ENCODE assay signal across 8 cellular contexts in genomic region chr16:85017151-85017550, GRCh38. TPM values are rescaled to one million over a fixed set of nuclear protein-coding genes. Genes with fewer than 3 reads are reported as not detected.
DNase-seq lines count a peak whose midpoint lies in the region; ATAC-seq and TF ChIP-seq lines count a peak whose summit lies in the region.
"Had no signal": no experiment of that assay in that cellular context is flagged by ENCODE, and none has a peak within 500 bp of the region (broad histone marks: within the 10 kb centered on the region; RNA-seq: fewer than 3 reads in every experiment).

No MANE protein-coding gene starts in this region.

- H3K4me3 Mint-ChIP-seq in natural killer cell: no peak overlapping the region
- H3K4me3 Mint-ChIP-seq: T-cell had no signal

- peak; percentile 52 for DNase-seq in UCSD-AML1 (lab: John Stamatoyannopoulos, UW; ENCODE audit: unreplicated experiment)
- DNase-seq in natural killer cell: no peak
- DNase-seq in NCI-H2029 (lab: John Stamatoyannopoulos, UW): no peak
- DNase-seq in iPS-NIHi11 (ENCODE audit: low spot score): no peak
- no peak for DNase-seq in GM10266 (ENCODE audit: extremely low spot score)

- ATAC-seq in GM19043 (IDR thresholded peaks at IDR 0.05; ENCODE audit: low read depth, unreplicated experiment): peak; percentile 63
- peak; percentile 59 for ATAC-seq in HG02981 (IDR thresholded peaks at IDR 0.05; ENCODE audit: unreplicated experiment)
- ATAC-seq in natural killer cell: peak; percentile 71 to 91 (median 82)
- ATAC-seq: T-cell had no signal

- no peak for TF ChIP-seq CTCF in natural killer cell (IDR thresholded peaks at IDR 0.05)
- no peak for TF ChIP-seq CTCF in GM10266 (IDR thresholded peaks at IDR 0.05; ENCODE audit: control insufficient read depth, insufficient read depth, low read depth, missing control alignments)

- no peak overlapping the region for H3K27ac Mint-ChIP-seq in natural killer cell

- peaks cover 6 to 13% of the 10 kb centered on the region in 2 donors for H3K4me1 Mint-ChIP-seq in natural killer cell

- H3K36me3 Mint-ChIP-seq in natural killer cell: no peaks in the 10 kb centered on the region
- H3K36me3 Mint-ChIP-seq: T-cell had no signal

- no peaks in the 10 kb centered on the region for H3K9me3 Mint-ChIP-seq in natural killer cell
- H3K9me3 Mint-ChIP-seq: T-cell had no signal

- intact Hi-C loops in natural killer cell (cut with micrococcal nuclease): no loop called here

- peaks cover 0 to 2% of the 10 kb centered on the region in 2 donors for H3K27me3 Mint-ChIP-seq in natural killer cell (ENCODE audit: low read depth in 2 of 2)

RNA-seq across cellular contexts. Expression of gene ZDHHC7, which starts 5.8 kb away (rescaled TPM):
- total RNA-seq in natural killer cell: 10 to 100 TPM; 37.9 to 64.9 (median 45.2) TPM

RNA-seq across cellular contexts. Expression of gene KIAA0513, which starts 10.4 kb away (rescaled TPM):
- total RNA-seq in natural killer cell: 10 to 100 TPM in 2 of 3 donors, 1 to 10 TPM in 1; 7.9 to 17.7 (median 12.1) TPM
